ENCODE assay signal across 32 cellular contexts in genomic region chr17:79335456-79335855, GRCh38.
"Had no signal": no experiment of that assay in that cellular context is flagged by ENCODE, and none has a peak within 500 bp of the region (broad histone marks: within the 10 kb centered on the region; RNA-seq: fewer than 3 reads in every experiment).

No MANE protein-coding gene starts in this region.

- H3K36me3 ChIP-seq: left lung, lower lobe of right lung, neural progenitor cell, pancreas, prostate gland, stomach, suprapubic skin, thoracic aorta, tibial artery, upper lobe of right lung had no signal

- ATAC-seq: left colon; left lung; lower lobe of right lung; pancreas; right cardiac atrium; sciatic nerve; stimulated activated naive B cell treated with anti-CD40 and anti-IgM and Interleukin-4, amounts not matched to agents 10 μg/mL and 1 μg/mL and 100 μg/mL, for 72 hours; stimulated activated naive CD8-positive, alpha-beta T cell treated with anti-CD3 and anti-CD28 coated beads, Interleukin-15, Interleukin-2, amounts not matched to agents 100 U/mL and 50 U/mL, for 24 hours; upper lobe of right lung had no signal

- H3K4me2 ChIP-seq: neural progenitor cell had no signal

- H3K4me1 ChIP-seq: left lung, lower lobe of right lung, pancreas, prostate gland, stomach, tibial artery, upper lobe of right lung had no signal

- H3K27ac ChIP-seq: left lung, lower lobe of right lung, neural progenitor cell, pancreas, prostate gland, skin epidermis, stomach, suprapubic skin, thoracic aorta, tibial artery, upper lobe of right lung had no signal

- H3K9me3 ChIP-seq: left lung, lower lobe of right lung, pancreas, prostate gland, stomach, suprapubic skin, thoracic aorta, tibial artery, upper lobe of right lung had no signal

- H3K4me3 ChIP-seq: left lung, lower lobe of right lung, neural progenitor cell, pancreas, prostate gland, skin epidermis, stomach, suprapubic skin, thoracic aorta, tibial artery, upper lobe of right lung had no signal

- H3K9me3 Mint-ChIP-seq: immature natural killer cell; naive B cell; natural killer cell; nephron progenitor cell; neural progenitor cell; stimulated activated naive B cell treated with anti-CD40 and anti-IgM and Interleukin-4, amounts not matched to agents 10 μg/mL and 1 μg/mL and 100 μg/mL, for 72 hours had no signal

- H3K27ac Mint-ChIP-seq: immature natural killer cell; naive B cell; natural killer cell; nephron progenitor cell; neural progenitor cell; stimulated activated naive B cell treated with anti-CD40 and anti-IgM and Interleukin-4, amounts not matched to agents 10 μg/mL and 1 μg/mL and 100 μg/mL, for 72 hours had no signal

- H3K36me3 Mint-ChIP-seq: immature natural killer cell; natural killer cell; neural progenitor cell; stimulated activated naive B cell treated with anti-CD40 and anti-IgM and Interleukin-4, amounts not matched to agents 10 μg/mL and 1 μg/mL and 100 μg/mL, for 72 hours had no signal

- H3K9ac ChIP-seq: neural progenitor cell had no signal

- H3K4me1 Mint-ChIP-seq: immature natural killer cell, neural progenitor cell had no signal

- FAIRE-seq: islet of Langerhans, kidney, pancreas, urothelium cell line had no signal

- H2AFZ ChIP-seq: neural progenitor cell had no signal

- DNase-seq: hypothalamus; immature natural killer cell; kidney; left colon; lower lobe of right lung; mammary epithelial cell; mesenchymal stem cell; naive B cell; natural killer cell; nephron progenitor cell; pancreas; retina; right cardiac atrium; stimulated activated CD4-positive, alpha-beta T cell treated with anti-CD3 and anti-CD28 coated beads, Interleukin-12 subunit alpha, Interleukin-12 subunit beta, amount 100 ng/mL, for 4 hours; stimulated activated CD4-positive, alpha-beta T cell treated with anti-CD3 and anti-CD28 coated beads, Interleukin-15, amount 100 ng/mL, for 24 hours; stimulated activated CD4-positive, alpha-beta T cell treated with anti-CD3 and anti-CD28 coated beads, Interleukin-2, amount 100 ng/mL, for 24 hours; stimulated activated CD4-positive, alpha-beta T cell treated with anti-CD3 and anti-CD28 coated beads, Interleukin-4, amount 100 ng/mL, for 1 hour; stimulated activated naive B cell treated with anti-CD40 and anti-IgM and Interleukin-4, amounts not matched to agents 10 μg/mL and 1 μg/mL and 100 μg/mL, for 72 hours; stimulated activated naive CD8-positive, alpha-beta T cell treated with anti-CD3 and anti-CD28 coated beads, Interleukin-15, Interleukin-2, amounts not matched to agents 100 U/mL and 50 U/mL, for 24 hours; stomach; tibial artery; trophoblast cell; upper lobe of right lung had no signal

- H3K27me3 ChIP-seq: neural progenitor cell, pancreas had no signal

- H3K4me3 Mint-ChIP-seq: immature natural killer cell; natural killer cell; nephron progenitor cell; neural progenitor cell; stimulated activated naive B cell treated with anti-CD40 and anti-IgM and Interleukin-4, amounts not matched to agents 10 μg/mL and 1 μg/mL and 100 μg/mL, for 72 hours had no signal
